In genomic region chr16:85934210-85934609, GRCh38 we compare ENCODE assay signal across 33 cellular contexts. TPM values are rescaled to one million over a fixed set of nuclear protein-coding genes. Genes with fewer than 3 reads are reported as not detected.
DNase-seq lines count a peak whose midpoint lies in the region; ATAC-seq, FAIRE-seq and TF ChIP-seq lines count a peak whose summit lies in the region.
"Had no signal": no experiment of that assay in that cellular context is flagged by ENCODE, and none has a peak within 500 bp of the region (broad histone marks: within the 10 kb centered on the region; RNA-seq: fewer than 3 reads in every experiment).

No MANE protein-coding gene starts in this region.

- no peak overlapping the region for H3K9ac ChIP-seq in kidney (ENCODE audit: low read length in 2 of 2)

- POLR2A ChIA-PET in activated B cell treated with CpG ODN at 0.5 μM for 24 hours (lab: Charles Lee) = interaction anchor here (0.7 to 6.8 kb wide), 10 partner anchors 12 to 102 kb away, joined by 3 to 111 read pairs (median 22); partner anchors contain the start of gene IRF8

- peaks cover 6% of the 10 kb centered on the region for H3K36me3 Mint-ChIP-seq in activated CD4-positive, alpha-beta T cell treated with anti-CD3 and anti-CD28 coated beads, Interleukin-2, amount 10 ng/mL, durations not matched to agents 24 days and 14 days (ENCODE audit: low read depth)
- H3K36me3 Mint-ChIP-seq in activated B cell treated with CpG ODN at 0.5 μM for 24 hours (ENCODE audit: low read depth) (no peaks in the 10 kb centered on the region), chondrocyte (ENCODE audit: low read depth) (no peaks in the 10 kb centered on the region), neural crest cell (ENCODE audit: low read depth) (no peaks in the 10 kb centered on the region)

- CTCF ChIA-PET in activated B cell treated with CpG ODN at 0.5 μM for 24 hours (lab: Charles Lee) = interaction anchor here (0.8 to 2.5 kb wide), 6 partner anchors 11 to 115 kb away, joined by 3 to 17 read pairs (median 4); no protein-coding TSS in a partner anchor

- no peak overlapping the region for H3K4me3 ChIP-seq in kidney (ENCODE audit: low read length in 2 of 2)
- H3K4me3 ChIP-seq: breast epithelium, colonic mucosa, left lung, PC-9, psoas muscle, suprapubic skin, upper lobe of right lung had no signal

- H3K4me1 ChIP-seq in kidney (ENCODE audit: control insufficient read depth in 1 of 2, insufficient read depth in 1 of 2, low read depth in 1 of 2, low read length in 2 of 2) = no peaks in the 10 kb centered on the region
- H3K4me1 ChIP-seq: breast epithelium, colonic mucosa, psoas muscle had no signal

- H3K27ac ChIP-seq in kidney (ENCODE audit: low read depth in 2 of 2, low read length in 2 of 2) = no peak overlapping the region
- H3K27ac ChIP-seq: breast epithelium, colonic mucosa, left lung, PC-9, psoas muscle, suprapubic skin, upper lobe of right lung had no signal

- intact Hi-C loops in activated CD4-positive, alpha-beta T cell treated with anti-CD3 and anti-CD28 coated beads, Interleukin-2, amount 10 ng/mL, durations not matched to agents 24 days and 14 days (cut with micrococcal nuclease) = no loop called here
- intact Hi-C loops in activated B cell treated with CpG ODN at 0.5 μM for 24 hours (cut with micrococcal nuclease) = loop anchor here (10.0 kb wide), 1 partner anchor 379 kb away; no protein-coding TSS in a partner anchor
- intact Hi-C loops in kidney (cut with DNase I) = no loop called here

- no peak for TF ChIP-seq CTCF in activated B cell treated with CpG ODN at 0.5 μM for 24 hours (IDR thresholded peaks at IDR 0.05)
- TF ChIP-seq CTCF in chondrocyte (IDR thresholded peaks at IDR 0.05) = no peak
- TF ChIP-seq CTCF in neural crest cell (conservative IDR thresholded peaks at IDR 0.05) = no peak
- no peak for TF ChIP-seq CTCF in kidney (IDR thresholded peaks at IDR 0.05; ENCODE audit: borderline replicate concordance, extremely low read depth, insufficient read depth)

- H3K4me1 Mint-ChIP-seq in activated CD4-positive, alpha-beta T cell treated with anti-CD3 and anti-CD28 coated beads, Interleukin-2, amount 10 ng/mL, durations not matched to agents 24 days and 14 days = peaks cover 53% of the 10 kb centered on the region
- H3K4me1 Mint-ChIP-seq in activated B cell treated with CpG ODN at 0.5 μM for 24 hours (peaks cover 95% of the 10 kb centered on the region), chondrocyte (ENCODE audit: low read depth) (no peaks in the 10 kb centered on the region), neural crest cell (no peaks in the 10 kb centered on the region)

- peak overlapping the region; percentile 98 for H3K27ac Mint-ChIP-seq in activated CD4-positive, alpha-beta T cell treated with anti-CD3 and anti-CD28 coated beads, Interleukin-2, amount 10 ng/mL, durations not matched to agents 24 days and 14 days
- H3K27ac Mint-ChIP-seq in activated B cell treated with CpG ODN at 0.5 μM for 24 hours = peak overlapping the region; percentile 98
- no peak overlapping the region for H3K27ac Mint-ChIP-seq in chondrocyte (ENCODE audit: unreplicated experiment)
- peak overlapping the region; percentile 50 for H3K27ac Mint-ChIP-seq in neural crest cell (ENCODE audit: unreplicated experiment)

- FAIRE-seq in kidney (lab: Jason Lieb, UNC) = no peak
- FAIRE-seq: D721Med had no signal

- H3K4me3 Mint-ChIP-seq in activated CD4-positive, alpha-beta T cell treated with anti-CD3 and anti-CD28 coated beads, Interleukin-2, amount 10 ng/mL, durations not matched to agents 24 days and 14 days = peak overlapping the region; percentile 4
- H3K4me3 Mint-ChIP-seq in activated B cell treated with CpG ODN at 0.5 μM for 24 hours (peak overlapping the region; percentile 2), chondrocyte (ENCODE audit: unreplicated experiment) (no peak overlapping the region), neural crest cell (no peak overlapping the region)
- H3K4me3 Mint-ChIP-seq: CD14-positive monocyte had no signal

- no peaks in the 10 kb centered on the region for H3K9me3 Mint-ChIP-seq in activated CD4-positive, alpha-beta T cell treated with anti-CD3 and anti-CD28 coated beads, Interleukin-2, amount 10 ng/mL, durations not matched to agents 24 days and 14 days
- H3K9me3 Mint-ChIP-seq in activated B cell treated with CpG ODN at 0.5 μM for 24 hours = no peaks in the 10 kb centered on the region
- H3K9me3 Mint-ChIP-seq in chondrocyte (ENCODE audit: low read depth) = peaks cover under 1% of the 10 kb centered on the region
- H3K9me3 Mint-ChIP-seq in neural crest cell = peaks cover 4% of the 10 kb centered on the region
- H3K9me3 Mint-ChIP-seq: CD14-positive monocyte had no signal

- ATAC-seq in activated B cell treated with CpG ODN at 0.5 μM for 24 hours (ENCODE audit: low read depth) = no peak
- ATAC-seq: HCT116, left lung, psoas muscle, Right ventricle myocardium inferior, SK-N-SH treated with all-trans-retinoic acid at 6 μM for 48 hours, upper lobe of right lung had no signal

- H3K9me3 ChIP-seq in kidney (ENCODE audit: control insufficient read depth in 1 of 2, low read length in 2 of 2) = no peaks in the 10 kb centered on the region
- H3K9me3 ChIP-seq: breast epithelium, colonic mucosa, left lung, psoas muscle, suprapubic skin, upper lobe of right lung had no signal

- peaks cover 3% of the 10 kb centered on the region for H3K27me3 Mint-ChIP-seq in activated CD4-positive, alpha-beta T cell treated with anti-CD3 and anti-CD28 coated beads, Interleukin-2, amount 10 ng/mL, durations not matched to agents 24 days and 14 days
- no peaks in the 10 kb centered on the region for H3K27me3 Mint-ChIP-seq in activated B cell treated with CpG ODN at 0.5 μM for 24 hours
- peaks cover 55% of the 10 kb centered on the region for H3K27me3 Mint-ChIP-seq in chondrocyte (ENCODE audit: low read depth)
- peaks cover 31% of the 10 kb centered on the region for H3K27me3 Mint-ChIP-seq in neural crest cell (ENCODE audit: low read depth)

- no peak for DNase-seq in activated CD4-positive, alpha-beta T cell treated with anti-CD3 and anti-CD28 coated beads, Interleukin-2, amount 10 ng/mL, durations not matched to agents 24 days and 14 days
- DNase-seq in activated CD4-positive, alpha-beta T cell treated with anti-CD3 and anti-CD28 coated beads, Interleukin-2, amount 50 U/mL, for 48 hours = no peak
- DNase-seq in activated B cell treated with CpG ODN at 0.5 μM for 24 hours (no peak), chondrocyte (ENCODE audit: low spot score) (peak; percentile 68), neural crest cell (ENCODE audit: low read depth, low spot score) (no peak), kidney (no peak), germinal center (ENCODE audit: low spot score) (no peak)
- DNase-seq in central memory CD4-positive, alpha-beta T cell = no peak
- DNase-seq: 8988T; activated naive CD4-positive, alpha-beta T cell treated with Interleukin-2 at 50 U/mL for 16 hours; activated T-cell treated with anti-CD3 and anti-CD28 coated beads, Interleukin-2, amount 50 U/mL, for 1 hour; anterior cingulate cortex; colonic mucosa; effector memory CD4-positive, alpha-beta T cell; glutamatergic neuron; Kasumi-1; left lung; NCI-H1417 treated with DMSO at 0.1 percent for 48 hours; NCI-H2081; NCI-H526; nucleus accumbens; PC-9; stimulated activated CD4-positive, alpha-beta T cell treated with anti-CD3 and anti-CD28 coated beads, Interleukin-4, amount 100 ng/mL, for 24 hours; T-helper 2 cell; upper lobe of right lung had no signal

- H3K36me3 ChIP-seq in kidney (ENCODE audit: control insufficient read depth in 1 of 2, insufficient read depth in 2 of 2, low read length in 2 of 2) = no peaks in the 10 kb centered on the region
- H3K36me3 ChIP-seq: breast epithelium, colonic mucosa, left lung, suprapubic skin, upper lobe of right lung had no signal

RNA-seq across cellular contexts. Expression of gene IRF8, which starts 35.2 kb away (rescaled TPM):
- total RNA-seq in activated CD4-positive, alpha-beta T cell treated with anti-CD3 and anti-CD28 coated beads, Interleukin-2, amount 10 ng/mL, durations not matched to agents 24 days and 14 days = 235 and 248 TPM in 2 replicates
- 234 and 248 TPM in 2 replicates for total RNA-seq in activated B cell treated with CpG ODN at 0.5 μM for 24 hours
- not detected in 3 replicates for total RNA-seq in chondrocyte
- total RNA-seq in neural crest cell = 0.19 and 0.25 TPM in 2 replicates
- 33.3 TPM for total RNA-seq in kidney
- 2.9 TPM for polyA plus RNA-seq in kidney (ENCODE audit: insufficient read depth, low read depth, low replicate concordance)
- total RNA-seq: PC-9 had no signal

Comparison
In these comparisons a context has a peak if more than half of its experiments do, and no peak if none do; other contexts are left out.
1. H3K4me3 Mint-ChIP-seq: peak in activated CD4-positive, alpha-beta T cell treated with anti-CD3 and anti-CD28 coated beads, Interleukin-2, amount 10 ng/mL, durations not matched to agents 24 days and 14 days (single experiment) and activated B cell treated with CpG ODN at 0.5 μM for 24 hours (single experiment); none in chondrocyte (single experiment) and neural crest cell (single experiment).
2. RNA of gene IRF8, which starts 35.2 kb away (total RNA-seq): 234 to 248 TPM in activated B cell treated with CpG ODN at 0.5 μM for 24 hours, 235 to 248 TPM in activated CD4-positive, alpha-beta T cell treated with anti-CD3 and anti-CD28 coated beads, Interleukin-2, amount 10 ng/mL, durations not matched to agents 24 days and 14 days and 33.3 TPM in kidney (single experiment); 0.19 to 0.25 TPM in neural crest cell and not detected in chondrocyte; every median in the first group is over 10 times any median in the second.